Comparison of ENCODE assay signal across 38 cellular contexts in genomic region chr4:181293541-181293940, GRCh38.
"Had no signal": no experiment of that assay in that cellular context is flagged by ENCODE, and none has a peak within 500 bp of the region (broad histone marks: within the 10 kb centered on the region; RNA-seq: fewer than 3 reads in every experiment).

No MANE protein-coding gene starts in this region.

- ATAC-seq: activated CD4-positive, alpha-beta T cell treated with anti-CD3 and anti-CD28 coated beads for 36 hours; activated CD8-positive, alpha-beta memory T cell treated with anti-CD3 and anti-CD28 coated beads, Interleukin-2, amount 10 ng/mL, durations not matched to agents 7 days and 5 days; activated CD8-positive, alpha-beta T cell treated with anti-CD3 and anti-CD28 coated beads, Interleukin-2, amount 10 ng/mL, durations not matched to agents 7 days and 5 days; activated naive CD8-positive, alpha-beta T cell treated with anti-CD3 and anti-CD28 coated beads, Interleukin-2, amount 50 U/mL, for 24 hours; foreskin keratinocyte; gastrocnemius medialis; T-helper 17 cell had no signal

- H3K27me3 Mint-ChIP-seq: activated B cell treated with CpG ODN at 0.5 μM for 24 hours; activated CD4-positive, alpha-beta memory T cell treated with anti-CD3 and anti-CD28 coated beads for 36 hours; activated CD4-positive, alpha-beta T cell treated with anti-CD3 and anti-CD28 coated beads for 36 hours; activated CD4-positive, alpha-beta T cell treated with anti-CD3 and anti-CD28 coated beads, Interleukin-2, amount 10 ng/mL, durations not matched to agents 24 days and 14 days; activated CD8-positive, alpha-beta memory T cell treated with anti-CD3 and anti-CD28 coated beads, Interleukin-2, amount 10 ng/mL, durations not matched to agents 7 days and 5 days; activated naive CD4-positive, alpha-beta T cell treated with anti-CD3 and anti-CD28 coated beads, Interleukin-2, amount 50 U/mL, for 24 hours; activated naive CD8-positive, alpha-beta T cell treated with anti-CD3 and anti-CD28 coated beads for 36 hours; activated naive CD8-positive, alpha-beta T cell treated with anti-CD3 and anti-CD28 coated beads, Interleukin-2, amount 50 U/mL, for 24 hours; brain; central memory CD8-positive, alpha-beta T cell; dendritic cell treated with granulocyte-macrophage colony-stimulating factor and Interleukin-4, amounts not matched to agents 40 ng/mL and 50 ng/mL, for 4 days; T-helper 17 cell had no signal

- H3K4me1 ChIP-seq: adrenal gland, breast epithelium, esophagus muscularis mucosa, foreskin keratinocyte had no signal

- H3K9me3 Mint-ChIP-seq: activated B cell treated with CpG ODN at 0.5 μM for 24 hours; activated CD4-positive, alpha-beta T cell treated with anti-CD3 and anti-CD28 coated beads, Interleukin-2, amount 10 ng/mL, durations not matched to agents 24 days and 14 days; activated naive CD8-positive, alpha-beta T cell treated with anti-CD3 and anti-CD28 coated beads, Interleukin-2, amount 50 U/mL, for 24 hours; activated T-helper 1 cell treated with anti-CD3 and anti-CD28 coated beads, Interleukin-12 subunit alpha, Interleukin-12 subunit beta, Interleukin-2, Interleukin-4 antibody, amounts not matched to agents 30 ng/mL and 10 ng/mL and 1 ng/mL, durations not matched to agents 14 hours and 24 hours and 36 hours; activated T-helper 2 cell treated with anti-CD3 and anti-CD28 coated beads, Interferon-gamma antibody, Interleukin-2, Interleukin-4, amounts not matched to agents 10 μg/mL and 5 μg/mL and 100 μg/mL, durations not matched to agents 14 hours and 24 hours and 36 hours; central memory CD8-positive, alpha-beta T cell; dendritic cell treated with granulocyte-macrophage colony-stimulating factor and Interleukin-4, amounts not matched to agents 40 ng/mL and 50 ng/mL, for 4 days; T-helper 2 cell treated with Interferon-gamma antibody and Interleukin-4, amounts not matched to agents 5 μg/mL and 100 μg/mL, for 36 hours had no signal

- H3K4me3 Mint-ChIP-seq: activated B cell treated with CpG ODN at 0.5 μM for 24 hours; activated CD4-positive, alpha-beta memory T cell treated with anti-CD3 and anti-CD28 coated beads for 36 hours; activated CD4-positive, alpha-beta T cell treated with anti-CD3 and anti-CD28 coated beads for 36 hours; activated CD4-positive, alpha-beta T cell treated with anti-CD3 and anti-CD28 coated beads, Interleukin-2, amount 10 ng/mL, durations not matched to agents 24 days and 14 days; activated CD8-positive, alpha-beta memory T cell treated with anti-CD3 and anti-CD28 coated beads, Interleukin-2, amount 10 ng/mL, durations not matched to agents 7 days and 5 days; activated CD8-positive, alpha-beta T cell treated with anti-CD3 and anti-CD28 coated beads, Interleukin-2, amount 10 ng/mL, durations not matched to agents 7 days and 5 days; activated naive CD4-positive, alpha-beta T cell treated with anti-CD3 and anti-CD28 coated beads for 36 hours; activated naive CD4-positive, alpha-beta T cell treated with anti-CD3 and anti-CD28 coated beads, Interleukin-2, amount 50 U/mL, for 24 hours; activated naive CD8-positive, alpha-beta T cell treated with anti-CD3 and anti-CD28 coated beads for 36 hours; activated naive CD8-positive, alpha-beta T cell treated with anti-CD3 and anti-CD28 coated beads, Interleukin-2, amount 50 U/mL, for 24 hours; activated T-helper 1 cell treated with anti-CD3 and anti-CD28 coated beads, Interleukin-12 subunit alpha, Interleukin-12 subunit beta, Interleukin-2, Interleukin-4 antibody, amounts not matched to agents 30 ng/mL and 10 ng/mL and 1 ng/mL, durations not matched to agents 14 hours and 24 hours and 36 hours; brain; central memory CD8-positive, alpha-beta T cell; dendritic cell treated with granulocyte-macrophage colony-stimulating factor and Interleukin-4, amounts not matched to agents 40 ng/mL and 50 ng/mL, for 4 days; T-helper 17 cell; T-helper 2 cell treated with Interferon-gamma antibody and Interleukin-4, amounts not matched to agents 5 μg/mL and 100 μg/mL, for 36 hours had no signal

- H3K9me3 ChIP-seq: adrenal gland, breast epithelium, gastrocnemius medialis had no signal

- H3K27ac ChIP-seq: adrenal gland, cardiac muscle cell, coronary artery, dorsolateral prefrontal cortex, esophagus muscularis mucosa, foreskin keratinocyte, gastrocnemius medialis, WERI-Rb-1 had no signal

- DNase-seq: activated B cell treated with CpG ODN at 0.5 μM for 24 hours; activated CD4-positive, alpha-beta memory T cell treated with anti-CD3 and anti-CD28 coated beads for 36 hours; activated CD4-positive, alpha-beta T cell treated with anti-CD3 and anti-CD28 coated beads for 36 hours; activated CD4-positive, alpha-beta T cell treated with anti-CD3 and anti-CD28 coated beads, Interleukin-2, amount 10 ng/mL, durations not matched to agents 24 days and 14 days; activated CD4-positive, CD25-positive, alpha-beta regulatory T cell treated with anti-CD3 and anti-CD28 coated beads, Interleukin-2, amount 50 U/mL, for 72 hours; activated CD8-positive, alpha-beta memory T cell treated with anti-CD3 and anti-CD28 coated beads, Interleukin-2, amount 10 ng/mL, durations not matched to agents 7 days and 5 days; activated CD8-positive, alpha-beta memory T cell treated with anti-CD3 and anti-CD28 coated beads, Interleukin-2, amount 50 U/mL, for 4 hours; activated CD8-positive, alpha-beta T cell treated with anti-CD3 and anti-CD28 coated beads, Interleukin-2, amount 10 ng/mL, durations not matched to agents 7 days and 5 days; activated effector memory CD4-positive, alpha-beta T cell treated with anti-CD3 and anti-CD28 coated beads, Interleukin-2, amount 50 U/mL, for 16 hours; activated naive CD4-positive, alpha-beta T cell treated with anti-CD3 and anti-CD28 coated beads for 36 hours; activated naive CD8-positive, alpha-beta T cell treated with anti-CD3 and anti-CD28 coated beads for 36 hours; activated naive CD8-positive, alpha-beta T cell treated with anti-CD3 and anti-CD28 coated beads, Interleukin-2, amount 50 U/mL, for 24 hours; activated T-cell treated with anti-CD3 and anti-CD28 coated beads, Interleukin-2, amount 50 U/mL, for 1 hour; activated T-cell treated with anti-CD3 and anti-CD28 coated beads, Interleukin-2, amount 50 U/mL, for 48 hours; adrenal gland; amygdala; aorta; dorsolateral prefrontal cortex; effector memory CD4-positive, alpha-beta T cell; erythroblast; foreskin keratinocyte; gastrocnemius medialis; glutamatergic neuron; T-helper 1 cell; T-helper 17 cell; T1000; WERI-Rb-1 had no signal

- H3K36me3 ChIP-seq: adrenal gland, breast epithelium, cardiac muscle cell, esophagus muscularis mucosa, gastrocnemius medialis, WERI-Rb-1 had no signal

- H3K27ac Mint-ChIP-seq: activated B cell treated with CpG ODN at 0.5 μM for 24 hours; activated CD4-positive, alpha-beta memory T cell treated with anti-CD3 and anti-CD28 coated beads for 36 hours; activated CD4-positive, alpha-beta T cell treated with anti-CD3 and anti-CD28 coated beads for 36 hours; activated CD4-positive, alpha-beta T cell treated with anti-CD3 and anti-CD28 coated beads, Interleukin-2, amount 10 ng/mL, durations not matched to agents 24 days and 14 days; activated CD8-positive, alpha-beta memory T cell treated with anti-CD3 and anti-CD28 coated beads, Interleukin-2, amount 10 ng/mL, durations not matched to agents 7 days and 5 days; activated CD8-positive, alpha-beta T cell treated with anti-CD3 and anti-CD28 coated beads, Interleukin-2, amount 10 ng/mL, durations not matched to agents 7 days and 5 days; activated naive CD4-positive, alpha-beta T cell treated with anti-CD3 and anti-CD28 coated beads for 36 hours; activated naive CD4-positive, alpha-beta T cell treated with anti-CD3 and anti-CD28 coated beads, Interleukin-2, amount 50 U/mL, for 24 hours; activated naive CD8-positive, alpha-beta T cell treated with anti-CD3 and anti-CD28 coated beads for 36 hours; activated naive CD8-positive, alpha-beta T cell treated with anti-CD3 and anti-CD28 coated beads, Interleukin-2, amount 50 U/mL, for 24 hours; activated T-helper 1 cell treated with anti-CD3 and anti-CD28 coated beads, Interleukin-12 subunit alpha, Interleukin-12 subunit beta, Interleukin-2, Interleukin-4 antibody, amounts not matched to agents 30 ng/mL and 10 ng/mL and 1 ng/mL, durations not matched to agents 14 hours and 24 hours and 36 hours; activated T-helper 2 cell treated with anti-CD3 and anti-CD28 coated beads, Interferon-gamma antibody, Interleukin-2, Interleukin-4, amounts not matched to agents 10 μg/mL and 5 μg/mL and 100 μg/mL, durations not matched to agents 14 hours and 24 hours and 36 hours; brain; dendritic cell treated with granulocyte-macrophage colony-stimulating factor and Interleukin-4, amounts not matched to agents 40 ng/mL and 50 ng/mL, for 4 days; T-helper 17 cell; T-helper 2 cell treated with Interferon-gamma antibody and Interleukin-4, amounts not matched to agents 5 μg/mL and 100 μg/mL, for 36 hours had no signal

- H3K4me3 ChIP-seq: adrenal gland, breast epithelium, cardiac muscle cell, coronary artery, dorsolateral prefrontal cortex, esophagus muscularis mucosa, gastrocnemius medialis had no signal

- H3K36me3 Mint-ChIP-seq: activated CD4-positive, alpha-beta memory T cell treated with anti-CD3 and anti-CD28 coated beads for 36 hours; activated CD8-positive, alpha-beta memory T cell treated with anti-CD3 and anti-CD28 coated beads, Interleukin-2, amount 10 ng/mL, durations not matched to agents 7 days and 5 days; activated naive CD4-positive, alpha-beta T cell treated with anti-CD3 and anti-CD28 coated beads, Interleukin-2, amount 50 U/mL, for 24 hours; activated naive CD8-positive, alpha-beta T cell treated with anti-CD3 and anti-CD28 coated beads for 36 hours; brain had no signal

- H3K27me3 ChIP-seq: adrenal gland, breast epithelium, cardiac muscle cell, foreskin keratinocyte, gastrocnemius medialis had no signal

- H3K4me1 Mint-ChIP-seq: activated B cell treated with CpG ODN at 0.5 μM for 24 hours; activated CD4-positive, alpha-beta T cell treated with anti-CD3 and anti-CD28 coated beads for 36 hours; activated CD4-positive, alpha-beta T cell treated with anti-CD3 and anti-CD28 coated beads, Interleukin-2, amount 10 ng/mL, durations not matched to agents 24 days and 14 days; activated CD8-positive, alpha-beta memory T cell treated with anti-CD3 and anti-CD28 coated beads, Interleukin-2, amount 10 ng/mL, durations not matched to agents 7 days and 5 days; activated naive CD4-positive, alpha-beta T cell treated with anti-CD3 and anti-CD28 coated beads, Interleukin-2, amount 50 U/mL, for 24 hours; activated naive CD8-positive, alpha-beta T cell treated with anti-CD3 and anti-CD28 coated beads for 36 hours; activated naive CD8-positive, alpha-beta T cell treated with anti-CD3 and anti-CD28 coated beads, Interleukin-2, amount 50 U/mL, for 24 hours; central memory CD8-positive, alpha-beta T cell; T-helper 17 cell had no signal
